11 cellular contexts compared by ENCODE assay signal in the genomic region with DNA sequence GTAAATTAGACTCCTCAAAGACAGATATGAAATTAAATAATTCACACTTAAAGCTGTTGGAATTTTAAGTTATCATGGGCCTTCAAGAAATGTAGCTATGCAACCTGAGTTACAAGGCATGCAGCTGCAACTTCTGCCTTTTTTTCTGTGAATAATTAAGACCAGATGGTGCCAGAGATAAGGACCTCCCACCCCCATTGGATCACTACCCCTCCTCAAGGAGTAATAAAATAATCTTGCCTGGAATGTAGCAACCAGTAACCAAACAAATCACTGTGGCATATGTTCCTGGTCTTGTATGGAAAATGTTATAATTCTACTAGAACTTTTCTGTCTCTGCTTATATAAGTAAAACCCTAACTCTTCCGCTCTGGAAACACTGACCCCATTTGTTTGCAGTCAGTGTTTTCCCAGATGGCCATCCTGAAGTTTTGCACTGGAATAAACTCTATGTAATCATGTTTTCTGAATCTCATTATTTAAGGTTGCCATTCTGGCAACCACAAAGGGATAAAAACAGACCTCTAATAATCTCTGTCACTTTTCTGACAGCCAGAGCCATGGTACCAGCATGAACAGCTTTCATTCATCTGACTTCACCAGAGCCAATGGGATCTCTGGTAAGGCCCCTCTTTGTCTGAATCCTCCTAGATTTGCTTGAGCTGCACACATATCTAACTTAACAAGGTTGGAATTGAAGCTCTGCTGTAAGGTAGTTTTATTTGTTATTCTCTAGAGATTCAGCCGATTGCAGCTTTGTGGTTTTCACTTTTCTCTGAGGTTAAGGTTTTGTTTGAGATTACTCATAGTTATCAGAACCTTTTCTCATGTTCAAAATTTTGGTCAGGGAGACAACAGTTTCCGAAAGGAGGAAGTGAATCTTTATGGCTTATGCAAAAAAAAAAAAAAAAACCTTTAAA.
DNase-seq lines count a peak whose midpoint lies in the region; ATAC-seq, FAIRE-seq and TF ChIP-seq lines count a peak whose summit lies in the region.
"Had no signal": no experiment of that assay in that cellular context is flagged by ENCODE, and none has a peak within 500 bp of the region (broad histone marks: within the 10 kb centered on the region; RNA-seq: fewer than 3 reads in every experiment).

No MANE protein-coding gene starts in this region.

- TF ChIP-seq CTCF in bronchial epithelial cell (IDR thresholded peaks at IDR 0.05; ENCODE audit: insufficient read depth, low read length, severe bottlenecking) (no peak), type B pancreatic cell (conservative IDR thresholded peaks at IDR 0.05) (no peak)

- peaks cover 7% of the 10 kb centered on the region for H3K4me1 Mint-ChIP-seq in type B pancreatic cell (ENCODE audit: unreplicated experiment)

- H3K4me3 ChIP-seq in bronchial epithelial cell (ENCODE audit: low read depth, low read length) = no peak overlapping the region
- H3K4me3 ChIP-seq: tibial artery had no signal

- no peaks in the 10 kb centered on the region for H3K27me3 Mint-ChIP-seq in type B pancreatic cell

- no peak overlapping the region for H3K4me3 Mint-ChIP-seq in type B pancreatic cell

- H3K36me3 ChIP-seq in bronchial epithelial cell (ENCODE audit: control insufficient read depth, insufficient read depth, low read length) = no peaks in the 10 kb centered on the region
- H3K36me3 ChIP-seq: tibial artery had no signal

- no peaks in the 10 kb centered on the region for H3K36me3 Mint-ChIP-seq in type B pancreatic cell

- ATAC-seq in GM18499 (IDR thresholded peaks at IDR 0.05; ENCODE audit: insufficient read depth, unreplicated experiment) (peak; percentile 100), GM21528 (IDR thresholded peaks at IDR 0.05; ENCODE audit: low FRiP score, unreplicated experiment) (peak; percentile 99), HG03457 (IDR thresholded peaks at IDR 0.05; ENCODE audit: unreplicated experiment) (peak; percentile 98), left colon (no peak)

- no peak overlapping the region for H3K27ac Mint-ChIP-seq in type B pancreatic cell

- DNase-seq in bronchial epithelial cell (ENCODE audit: low read depth) = peak; percentile 1
- DNase-seq in effector CD4-positive, alpha-beta T cell = no peak
- DNase-seq in type B pancreatic cell (ENCODE audit: extremely low spot score, unreplicated experiment) = no peak
- DNase-seq in left colon = no peak
- no peak for DNase-seq in HCEC 1CT
- DNase-seq: activated effector memory CD4-positive, alpha-beta T cell treated with anti-CD3 and anti-CD28 coated beads, Interleukin-2, amount 50 U/mL, for 16 hours; head of caudate nucleus; tibial artery had no signal

- intact Hi-C loops in left colon (cut with DNase I, micrococcal nuclease) = no loop called here

- no peaks in the 10 kb centered on the region for H3K27me3 ChIP-seq in bronchial epithelial cell (ENCODE audit: control insufficient read depth, insufficient read depth, low read length)
- H3K27me3 ChIP-seq: tibial artery had no signal

- no peak for FAIRE-seq in bronchial epithelial cell (lab: Jason Lieb, UNC)

- H3K9me3 Mint-ChIP-seq in type B pancreatic cell = peaks cover 3% of the 10 kb centered on the region
